8 cellular contexts compared by ENCODE assay signal in genomic region chr15:55407949-55408766, GRCh38. TPM values are rescaled to one million over a fixed set of nuclear protein-coding genes. Genes with fewer than 3 reads are reported as not detected.
DNase-seq lines count a peak whose midpoint lies in the region; FAIRE-seq and TF ChIP-seq lines count a peak whose summit lies in the region.

Gene CCPG1 (minus strand): TSS chr15:55408359. CDS start chr15:55389424, 18,935 bp downstream.
Gene PIERCE2 (plus strand): TSS chr15:55408495. CDS start chr15:55408769, 274 bp downstream.

- TF ChIP-seq CTCF in Loucy (conservative IDR thresholded peaks at IDR 0.05; ENCODE audit: low read length) (peak; percentile 26; the same call in 1 of the 2 replicates), foreskin fibroblast (IDR thresholded peaks at IDR 0.05; ENCODE audit: low read depth, low read length) (peak; percentile 58), neural crest cell (conservative IDR thresholded peaks at IDR 0.05) (peak; percentile 79)

- H3K4me1 ChIP-seq in Loucy (ENCODE audit: insufficient read depth, low read length, poor library complexity, severe bottlenecking) (peaks cover 46% of the 10 kb centered on the region), stomach smooth muscle (ENCODE audit: control insufficient read depth, insufficient read depth, low read length) (peaks cover 6% of the 10 kb centered on the region)

- no peaks in the 10 kb centered on the region for H3K9me3 Mint-ChIP-seq in neural crest cell

- H4K20me1 ChIP-seq in Loucy (ENCODE audit: insufficient read depth, low read length, poor library complexity, severe bottlenecking) = no peaks in the 10 kb centered on the region

- TF ChIP-seq POLR2A in H54 (IDR thresholded peaks at IDR 0.05; ENCODE audit: low read depth, low read length) (peak; percentile 83), Raji (IDR thresholded peaks at IDR 0.05; ENCODE audit: insufficient read depth, low read depth, low read length) (peak; percentile 75)

- FAIRE-seq in H54 (lab: Jason Lieb, UNC) = peak; percentile 43

- H3K9ac ChIP-seq in Loucy (ENCODE audit: low read depth, low read length, poor library complexity, severe bottlenecking) = peak within 1 kb of the TSS; percentile 82
- H3K9ac ChIP-seq in stomach smooth muscle (ENCODE audit: low read length in 2 of 2) = peak within 1 kb of the TSS; percentile 60 to 92

- peak within 1 kb of the TSS; percentile 99 for H3K27ac Mint-ChIP-seq in neural crest cell (ENCODE audit: unreplicated experiment)

- H3K27ac ChIP-seq in stomach smooth muscle (ENCODE audit: low read length) = peak within 1 kb of the TSS; percentile 88

- peak within 1 kb of the TSS; percentile 74 for H2AFZ ChIP-seq in Loucy (ENCODE audit: low read length)

- DNase-seq in G401 (ENCODE audit: low spot score) = peak; percentile 93
- peak; percentile 71 for DNase-seq in H54 (ENCODE audit: insufficient read length, low spot score)
- DNase-seq in activated gamma-delta T cell treated with Interleukin-2 at 50 U/mL for 16 hours = peak; percentile 81
- peak; percentile 91 to 98 for DNase-seq in foreskin fibroblast
- DNase-seq in neural crest cell (ENCODE audit: low read depth, low spot score) = peak; percentile 89

- peak within 1 kb of the TSS; percentile 95 for H3K4me3 Mint-ChIP-seq in neural crest cell

- no peaks in the 10 kb centered on the region for H3K36me3 Mint-ChIP-seq in neural crest cell (ENCODE audit: low read depth)

- in situ Hi-C loops in G401 (cut with HindIII; ENCODE audit: low sequenced_read_pairs) = no loop called here

- no peaks in the 10 kb centered on the region for H3K36me3 ChIP-seq in Loucy (ENCODE audit: insufficient read depth, low read length)
- no peaks in the 10 kb centered on the region for H3K36me3 ChIP-seq in stomach smooth muscle (ENCODE audit: control insufficient read depth in 2 of 2, insufficient read depth in 2 of 2, low read length in 2 of 2)

- peaks cover 21% of the 10 kb centered on the region for H3K4me1 Mint-ChIP-seq in neural crest cell

- no peaks in the 10 kb centered on the region for H3K9me2 ChIP-seq in Loucy (replicated peaks; ENCODE audit: low read depth, low read length)

- no peaks in the 10 kb centered on the region for H3K27me3 Mint-ChIP-seq in neural crest cell (ENCODE audit: low read depth)

- H3K79me2 ChIP-seq in Loucy (ENCODE audit: insufficient read depth, low read length) = peaks cover 23% of the 10 kb centered on the region

- H3K4me3 ChIP-seq in Loucy (ENCODE audit: low read length, poor library complexity, severe bottlenecking) = peak within 1 kb of the TSS; percentile 79
- peak within 1 kb of the TSS; percentile 79 to 87 for H3K4me3 ChIP-seq in foreskin fibroblast (ENCODE audit: low read depth in 1 of 2, low read length in 2 of 2)
- peak within 1 kb of the TSS; percentile 83 to 96 for H3K4me3 ChIP-seq in stomach smooth muscle (ENCODE audit: low read length in 2 of 2)

- peak within 1 kb of the TSS; percentile 85 for H3K4me2 ChIP-seq in Loucy (ENCODE audit: low read depth, low read length, poor library complexity, severe bottlenecking)

- peaks cover 4% of the 10 kb centered on the region; the same call in 1 of the 2 replicates for H3F3A ChIP-seq in Loucy (ENCODE audit: low read depth)

- H3K9me3 ChIP-seq in Loucy (ENCODE audit: insufficient read depth, low read depth, low read length) (no peaks in the 10 kb centered on the region), stomach smooth muscle (ENCODE audit: control insufficient read depth in 2 of 2, low read length in 2 of 2) (no peaks in the 10 kb centered on the region)

- H3K27me3 ChIP-seq in Loucy (ENCODE audit: insufficient read depth, low read length, poor library complexity, severe bottlenecking) (no peaks in the 10 kb centered on the region), stomach smooth muscle (ENCODE audit: control insufficient read depth in 1 of 2, insufficient read depth in 2 of 2, low read length in 2 of 2) (no peaks in the 10 kb centered on the region)

RNA-seq across cellular contexts. Expression of gene CCPG1, which starts in this region (rescaled TPM):
- total RNA-seq in G401 (2014; rRNA removed; shearing (Covaris generic)) = 16.5 and 22.3 TPM in 2 replicates
- total RNA-seq in neural crest cell = 9.6 and 15.0 TPM in 2 replicates

RNA-seq across cellular contexts. Expression of gene PIERCE2, which starts in this region (rescaled TPM):
- 5.8 and 10.9 TPM in 2 replicates for total RNA-seq in G401 (2014; rRNA removed; shearing (Covaris generic))
- 2.0 and 2.7 TPM in 2 replicates for total RNA-seq in neural crest cell

Comparison
In these comparisons a context has a peak if more than half of its experiments do, and no peak if none do; other contexts are left out.
1. Peak in every context shown above with its lines: DNase-seq, H3K4me3 ChIP-seq and H3K27ac ChIP-seq.
2. CTCF ChIP-seq: peak in every context shown above with its lines; median percentile 79 in neural crest cell; 58 in foreskin fibroblast; 26 in Loucy.